ENCODE assay signal across 18 cellular contexts in the genomic region with DNA sequence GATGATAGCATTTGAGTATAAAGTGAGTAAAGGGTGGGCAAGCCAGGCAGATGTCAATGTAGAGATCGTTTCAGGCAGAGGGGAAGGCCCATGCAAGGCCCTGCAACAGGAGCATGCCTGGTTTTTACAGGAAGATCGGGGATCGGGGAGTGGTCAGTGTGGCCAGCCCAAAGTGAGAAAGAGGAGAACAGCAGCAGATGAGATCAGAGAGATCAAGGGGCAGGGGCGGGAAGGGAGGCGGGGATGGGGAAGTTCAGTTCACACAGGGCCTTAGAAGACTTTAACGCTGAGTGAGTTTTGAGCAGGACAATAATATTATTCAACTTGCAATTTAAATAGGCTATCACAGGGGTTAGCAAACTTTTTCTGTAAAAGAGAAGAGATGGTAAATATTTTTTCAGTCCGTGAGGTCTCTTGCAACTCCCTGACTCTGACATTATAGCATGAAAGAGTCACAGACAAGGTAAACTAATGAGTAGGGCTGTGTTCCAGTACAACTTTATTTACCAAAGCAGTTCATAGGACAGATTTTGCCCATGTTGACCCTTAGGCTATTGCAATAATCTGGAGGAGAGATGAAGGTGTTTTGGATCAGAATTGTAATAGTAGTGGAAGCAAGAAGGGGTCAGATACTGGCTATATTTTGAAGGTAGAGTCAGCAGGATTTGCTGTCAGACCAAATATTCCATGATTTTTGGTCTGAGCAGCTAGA. TPM values are rescaled to one million over a fixed set of nuclear protein-coding genes. Genes with fewer than 3 reads are reported as not detected.
A peak's percentile ranks its signal among the peaks of the same experiment; 100 is the strongest.
DNase-seq lines count a peak whose midpoint lies in the region; ATAC-seq and TF ChIP-seq lines count a peak whose summit lies in the region.
"Had no signal": no experiment of that assay in that cellular context is flagged by ENCODE, and none has a peak within 500 bp of the region (broad histone marks: within the 10 kb centered on the region; RNA-seq: fewer than 3 reads in every experiment).

No MANE protein-coding gene starts in this region.

- no peaks in the 10 kb centered on the region for H3K36me3 Mint-ChIP-seq in endodermal cell (ENCODE audit: low read depth)
- no peaks in the 10 kb centered on the region for H3K36me3 Mint-ChIP-seq in naive B cell
- H3K36me3 Mint-ChIP-seq: CD4-positive, alpha-beta memory T cell had no signal

- H3K4me3 ChIP-seq in endodermal cell (ENCODE audit: low read length): no peak overlapping the region

- H3K4me3 Mint-ChIP-seq in endodermal cell: no peak overlapping the region
- H3K4me3 Mint-ChIP-seq in naive B cell: peak overlapping the region in 4 of 8 donors; percentile 60 to 80 (median 68)
- H3K4me3 Mint-ChIP-seq: CD4-positive, alpha-beta memory T cell; HFFc6 had no signal

- WGBS in endodermal cell (ENCODE audit: insufficient coverage in 1 of 2, insufficient read length in 1 of 2), 2 experiments: 57 to 71% methylated on average over 6 to 7 of the region's 7 CpGs

- H3K27me3 Mint-ChIP-seq in endodermal cell (ENCODE audit: insufficient read depth) (no peaks in the 10 kb centered on the region), naive B cell (no peaks in the 10 kb centered on the region)
- H3K27me3 Mint-ChIP-seq: CD4-positive, alpha-beta memory T cell had no signal

- no peaks in the 10 kb centered on the region for H3K36me3 ChIP-seq in endodermal cell (ENCODE audit: control insufficient read depth, insufficient read depth, low read length)

- DNase-seq in CMK (ENCODE audit: low read depth): peak; percentile 71
- DNase-seq in OCI-M1 (lab: John Stamatoyannopoulos, UW): peak; percentile 91
- peak; percentile 71 for DNase-seq in endodermal cell
- DNase-seq in naive B cell: no peak
- DNase-seq in NCI-H1930 (lab: John Stamatoyannopoulos, UW): no peak
- no peak for DNase-seq in HPDE6-E6E7 (ENCODE audit: extremely low spot score)
- DNase-seq in CD1c-positive myeloid dendritic cell (ENCODE audit: extremely low spot score): no peak
- DNase-seq: activated CD4-positive, alpha-beta T cell treated with anti-CD3 and anti-CD28 coated beads, Interleukin-2, amount 50 U/mL, for 1 hour; activated CD8-positive, alpha-beta memory T cell treated with anti-CD3 and anti-CD28 coated beads, Interleukin-2, amount 50 U/mL, for 4 hours; activated effector memory CD4-positive, alpha-beta T cell treated with Interleukin-2 at 50 U/mL for 16 hours; CD4-positive, alpha-beta memory T cell; foreskin melanocyte; HFFc6; midbrain; NCI-H1417 treated with DMSO at 0.1 percent for 48 hours; NCI-H82; T1000 had no signal

- H3K9ac ChIP-seq in endodermal cell (ENCODE audit: extremely low read depth, low read length, poor library complexity, severe bottlenecking): no peak overlapping the region

- H3K9me3 ChIP-seq in endodermal cell (ENCODE audit: control insufficient read depth, low read length): no peaks in the 10 kb centered on the region

- TF ChIP-seq CTCF in endodermal cell (conservative IDR thresholded peaks at IDR 0.05): no peak

- H3K4me1 ChIP-seq in endodermal cell (ENCODE audit: control insufficient read depth, insufficient read depth, low read length): no peaks in the 10 kb centered on the region

- no peak overlapping the region for H3K27ac ChIP-seq in endodermal cell (ENCODE audit: low read depth, low read length)

- H3K27ac Mint-ChIP-seq in endodermal cell (no peak overlapping the region), naive B cell (peak overlapping the region; percentile 10 to 95 (median 88))
- H3K27ac Mint-ChIP-seq: HFFc6 had no signal

- peaks cover 4% of the 10 kb centered on the region for H3K27me3 ChIP-seq in endodermal cell (ENCODE audit: control insufficient read depth, insufficient read depth, low read length, poor library complexity, severe bottlenecking)

- no peak for ATAC-seq in naive B cell (ENCODE audit: low read depth in 2 of 2)
- ATAC-seq in HG02885 (IDR thresholded peaks at IDR 0.05; ENCODE audit: poor library complexity, unreplicated experiment): no peak

- H3K9me3 Mint-ChIP-seq in endodermal cell (no peaks in the 10 kb centered on the region), naive B cell (no peaks in the 10 kb centered on the region)
- H3K9me3 Mint-ChIP-seq: CD4-positive, alpha-beta memory T cell; HFFc6 had no signal

- H3K4me1 Mint-ChIP-seq in endodermal cell (peaks cover 3% of the 10 kb centered on the region), naive B cell (peaks cover 66 to 76% (median 73%) of the 10 kb centered on the region in 3 donors)

RNA-seq across cellular contexts. Expression of gene CD47, which starts 12.4 kb away (rescaled TPM):
- 10 to 100 TPM in 1 of 2 donors, 1 to 10 TPM in 1; 6.4 to 12.0 TPM for total RNA-seq in endodermal cell
- 58.8 TPM for polyA plus RNA-seq in endodermal cell (2013, experiment 1 of 2)
- polyA plus RNA-seq in endodermal cell (2013, experiment 2 of 2): 54.4 TPM
- polyA plus RNA-seq in naive B cell (ENCODE audit: low read depth in 6 of 6): 100 to 1,000 TPM; 219 to 439 (median 284) TPM

Comparison
In these comparisons a context has a peak if more than half of its experiments do, and no peak if none do; other contexts are left out.
1. DNase-seq: peak in CMK (single experiment), OCI-M1 (single experiment) and endodermal cell (single experiment); none in naive B cell (single experiment), NCI-H1930 (0 of 2), HPDE6-E6E7 (single experiment) and CD1c-positive myeloid dendritic cell (single experiment).